Comparison of ENCODE assay signal across 10 cellular contexts in the genomic region with DNA sequence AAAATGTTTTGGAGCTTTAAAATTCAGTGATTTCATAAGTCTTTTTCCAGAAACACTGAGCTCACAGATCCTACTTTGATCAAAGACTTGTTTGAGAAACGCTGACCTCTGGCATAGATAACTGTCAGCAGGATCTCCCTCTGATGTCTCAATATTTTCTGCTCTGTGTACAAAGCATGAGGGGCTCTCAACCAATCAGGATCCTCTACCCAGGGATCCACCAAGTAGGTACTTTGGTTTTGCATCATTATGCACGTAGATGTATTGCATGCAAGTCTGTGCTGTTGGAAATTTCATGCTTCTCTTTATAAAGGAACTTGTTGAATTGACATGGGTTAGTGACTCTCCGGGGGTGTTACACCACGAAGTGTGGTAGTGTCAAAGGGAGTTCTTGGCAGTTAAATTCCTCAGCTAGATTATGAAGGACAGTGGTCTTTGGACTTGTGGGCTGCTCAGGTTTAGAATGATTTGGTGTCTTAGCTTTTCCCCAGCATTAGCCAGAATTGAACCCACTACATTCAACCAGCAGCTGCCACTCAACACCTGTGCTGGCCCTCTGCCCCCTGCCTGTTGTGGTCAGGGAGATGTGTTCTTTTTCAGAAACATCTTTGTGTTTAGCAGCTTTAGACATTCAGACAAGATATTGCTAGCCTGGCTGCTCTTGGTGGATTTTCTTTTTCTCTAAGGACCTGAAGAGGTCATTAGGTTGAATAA. TPM values are rescaled to one million over a fixed set of nuclear protein-coding genes. Genes with fewer than 3 reads are reported as not detected.
DNase-seq lines count a peak whose midpoint lies in the region; ATAC-seq and TF ChIP-seq lines count a peak whose summit lies in the region.
"Had no signal": no experiment of that assay in that cellular context is flagged by ENCODE, and none has a peak within 500 bp of the region (broad histone marks: within the 10 kb centered on the region; RNA-seq: fewer than 3 reads in every experiment).

No MANE protein-coding gene starts in this region.

- H3K36me3 Mint-ChIP-seq in activated CD4-positive, alpha-beta T cell treated with anti-CD3 and anti-CD28 coated beads, Interleukin-2, amount 10 ng/mL, durations not matched to agents 24 days and 14 days (ENCODE audit: low read depth): peaks cover 6% of the 10 kb centered on the region
- no peaks in the 10 kb centered on the region for H3K36me3 Mint-ChIP-seq in activated naive CD8-positive, alpha-beta T cell treated with anti-CD3 and anti-CD28 coated beads, Interleukin-2, amount 10 ng/mL, durations not matched to agents 7 days and 5 days
- H3K36me3 Mint-ChIP-seq in memory B cell: no peaks in the 10 kb centered on the region

- no peaks in the 10 kb centered on the region for H3K27me3 Mint-ChIP-seq in activated CD4-positive, alpha-beta T cell treated with anti-CD3 and anti-CD28 coated beads, Interleukin-2, amount 10 ng/mL, durations not matched to agents 24 days and 14 days
- H3K27me3 Mint-ChIP-seq in activated naive CD8-positive, alpha-beta T cell treated with anti-CD3 and anti-CD28 coated beads, Interleukin-2, amount 10 ng/mL, durations not matched to agents 7 days and 5 days: no peaks in the 10 kb centered on the region
- peaks cover 4% of the 10 kb centered on the region for H3K27me3 Mint-ChIP-seq in memory B cell

- H3K9me3 ChIP-seq in thoracic aorta: no peaks in the 10 kb centered on the region

- no peaks in the 10 kb centered on the region for H3K36me3 ChIP-seq in thoracic aorta

- peaks cover 54% of the 10 kb centered on the region for H3K4me1 Mint-ChIP-seq in activated CD4-positive, alpha-beta T cell treated with anti-CD3 and anti-CD28 coated beads, Interleukin-2, amount 10 ng/mL, durations not matched to agents 24 days and 14 days
- peaks cover 21% of the 10 kb centered on the region for H3K4me1 Mint-ChIP-seq in activated naive CD8-positive, alpha-beta T cell treated with anti-CD3 and anti-CD28 coated beads, Interleukin-2, amount 10 ng/mL, durations not matched to agents 7 days and 5 days
- peaks cover 22% of the 10 kb centered on the region for H3K4me1 Mint-ChIP-seq in memory B cell

- DNase-seq in activated CD4-positive, alpha-beta T cell treated with anti-CD3 and anti-CD28 coated beads, Interleukin-2, amount 10 ng/mL, durations not matched to agents 24 days and 14 days: no peak
- no peak for DNase-seq in activated CD4-positive, alpha-beta T cell treated with anti-CD3 and anti-CD28 coated beads, Interleukin-2, amount 50 U/mL, for 4 hours
- DNase-seq in activated naive CD8-positive, alpha-beta T cell treated with anti-CD3 and anti-CD28 coated beads, Interleukin-2, amount 10 ng/mL, durations not matched to agents 7 days and 5 days: no peak
- DNase-seq in memory B cell (ENCODE audit: low spot score in 2 of 2) (no peak), thoracic aorta (ENCODE audit: low spot score) (no peak), NCI-H446 treated with DMSO at 0.1 percent for 48 hours (lab: John Stamatoyannopoulos, UW) (no peak)
- DNase-seq: stimulated activated naive CD4-positive, alpha-beta T cell had no signal

- H3K27ac Mint-ChIP-seq in activated CD4-positive, alpha-beta T cell treated with anti-CD3 and anti-CD28 coated beads, Interleukin-2, amount 10 ng/mL, durations not matched to agents 24 days and 14 days: peak overlapping the region; percentile 97
- H3K27ac Mint-ChIP-seq in activated naive CD8-positive, alpha-beta T cell treated with anti-CD3 and anti-CD28 coated beads, Interleukin-2, amount 10 ng/mL, durations not matched to agents 7 days and 5 days: no peak overlapping the region
- no peak overlapping the region for H3K27ac Mint-ChIP-seq in memory B cell

- POLR2A ChIA-PET in activated naive CD8-positive, alpha-beta T cell treated with anti-CD3 and anti-CD28 coated beads, Interleukin-2, amount 10 ng/mL, durations not matched to agents 7 days and 5 days (lab: Charles Lee): interaction anchor here (0.7 to 1.2 kb wide), 3 partner anchors 9 to 89 kb away, joined by 3 to 12 read pairs (median 3); a partner anchor contains a TSS

- intact Hi-C loops in activated CD4-positive, alpha-beta T cell treated with anti-CD3 and anti-CD28 coated beads, Interleukin-2, amount 10 ng/mL, durations not matched to agents 24 days and 14 days (cut with micrococcal nuclease): loop anchor here (1.0 to 10.0 kb wide), 6 partner anchors 8 to 1591 kb away; a partner anchor contains a TSS

- peaks cover 18 to 51% of the 10 kb centered on the region in 2 donors for H3K4me1 ChIP-seq in thoracic aorta (ENCODE audit: control insufficient read depth in 1 of 2, low read depth in 2 of 2)

- H3K4me3 ChIP-seq in thoracic aorta: peak overlapping the region; percentile 78
- H3K4me3 ChIP-seq: lung had no signal

- peak overlapping the region; percentile 91 for H3K4me3 Mint-ChIP-seq in activated CD4-positive, alpha-beta T cell treated with anti-CD3 and anti-CD28 coated beads, Interleukin-2, amount 10 ng/mL, durations not matched to agents 24 days and 14 days
- peak overlapping the region; percentile 1 for H3K4me3 Mint-ChIP-seq in activated naive CD8-positive, alpha-beta T cell treated with anti-CD3 and anti-CD28 coated beads, Interleukin-2, amount 10 ng/mL, durations not matched to agents 7 days and 5 days
- peak overlapping the region; percentile 34 for H3K4me3 Mint-ChIP-seq in memory B cell

- H3K9me3 Mint-ChIP-seq in activated CD4-positive, alpha-beta T cell treated with anti-CD3 and anti-CD28 coated beads, Interleukin-2, amount 10 ng/mL, durations not matched to agents 24 days and 14 days: no peaks in the 10 kb centered on the region
- H3K9me3 Mint-ChIP-seq in activated naive CD8-positive, alpha-beta T cell treated with anti-CD3 and anti-CD28 coated beads, Interleukin-2, amount 10 ng/mL, durations not matched to agents 7 days and 5 days: no peaks in the 10 kb centered on the region
- H3K9me3 Mint-ChIP-seq in memory B cell: no peaks in the 10 kb centered on the region

- no peak for TF ChIP-seq CTCF in thoracic aorta (IDR thresholded peaks at IDR 0.05)

- peak overlapping the region; percentile 67 to 72 for H3K27ac ChIP-seq in thoracic aorta

- no peak for ATAC-seq in activated naive CD8-positive, alpha-beta T cell treated with anti-CD3 and anti-CD28 coated beads, Interleukin-2, amount 10 ng/mL, durations not matched to agents 7 days and 5 days (ENCODE audit: low read depth)
- ATAC-seq in memory B cell (ENCODE audit: low read depth): no peak
- no peak for ATAC-seq in thoracic aorta (ENCODE audit: insufficient number of reproducible peaks, low FRiP score, low read depth)
- ATAC-seq in HG03159 (IDR thresholded peaks at IDR 0.05; ENCODE audit: unreplicated experiment): no peak
- no peak for ATAC-seq in HG02981 (IDR thresholded peaks at IDR 0.05; ENCODE audit: unreplicated experiment)

- no peaks in the 10 kb centered on the region for H3K27me3 ChIP-seq in thoracic aorta (replicated peaks; ENCODE audit: insufficient read depth)

RNA-seq across cellular contexts. Expression of a gene that starts 1.7 kb away (rescaled TPM):
- total RNA-seq in activated CD4-positive, alpha-beta T cell treated with anti-CD3 and anti-CD28 coated beads, Interleukin-2, amount 10 ng/mL, durations not matched to agents 24 days and 14 days: 22.2 and 23.3 TPM in 2 replicates
- total RNA-seq in activated naive CD8-positive, alpha-beta T cell treated with anti-CD3 and anti-CD28 coated beads, Interleukin-2, amount 10 ng/mL, durations not matched to agents 7 days and 5 days: 1 to 10 TPM; 2.5 to 3.2 TPM
- total RNA-seq in thoracic aorta: 10 to 100 TPM; 92.7 to 94.2 TPM

RNA-seq across cellular contexts. Expression of a gene that starts 16.8 kb away (rescaled TPM):
- not detected in 2 replicates for total RNA-seq in activated CD4-positive, alpha-beta T cell treated with anti-CD3 and anti-CD28 coated beads, Interleukin-2, amount 10 ng/mL, durations not matched to agents 24 days and 14 days
- not detected for total RNA-seq in activated naive CD8-positive, alpha-beta T cell treated with anti-CD3 and anti-CD28 coated beads, Interleukin-2, amount 10 ng/mL, durations not matched to agents 7 days and 5 days
- 1 to 10 TPM in 1 of 2 donors, under 1 TPM in 1; 0.99 to 4.7 TPM for total RNA-seq in thoracic aorta

RNA-seq across cellular contexts. Expression of a gene that starts 23.0 kb away (rescaled TPM):
- not detected in 2 replicates for total RNA-seq in activated CD4-positive, alpha-beta T cell treated with anti-CD3 and anti-CD28 coated beads, Interleukin-2, amount 10 ng/mL, durations not matched to agents 24 days and 14 days
- total RNA-seq in activated naive CD8-positive, alpha-beta T cell treated with anti-CD3 and anti-CD28 coated beads, Interleukin-2, amount 10 ng/mL, durations not matched to agents 7 days and 5 days: under 1 TPM in 1 of 2 experiments, not detected in 1; 0.23 TPM
- total RNA-seq in thoracic aorta: 1 to 10 TPM; 2.2 to 3.1 TPM

RNA-seq across cellular contexts. Expression of a gene that starts 23.9 kb away (rescaled TPM):
- total RNA-seq in activated CD4-positive, alpha-beta T cell treated with anti-CD3 and anti-CD28 coated beads, Interleukin-2, amount 10 ng/mL, durations not matched to agents 24 days and 14 days: not detected in 2 replicates
- not detected for total RNA-seq in activated naive CD8-positive, alpha-beta T cell treated with anti-CD3 and anti-CD28 coated beads, Interleukin-2, amount 10 ng/mL, durations not matched to agents 7 days and 5 days
- 100 to 1,000 TPM; 325 to 387 TPM for total RNA-seq in thoracic aorta

RNA-seq across cellular contexts. Expression of a gene that starts 56.1 kb away (rescaled TPM):
- total RNA-seq in activated CD4-positive, alpha-beta T cell treated with anti-CD3 and anti-CD28 coated beads, Interleukin-2, amount 10 ng/mL, durations not matched to agents 24 days and 14 days: 22.6 and 25.5 TPM in 2 replicates
- 10 to 100 TPM; 20.4 to 22.9 TPM for total RNA-seq in activated naive CD8-positive, alpha-beta T cell treated with anti-CD3 and anti-CD28 coated beads, Interleukin-2, amount 10 ng/mL, durations not matched to agents 7 days and 5 days
- 1 to 10 TPM; 1.9 to 9.7 TPM for total RNA-seq in thoracic aorta

Comparison
In these comparisons a context has a peak if more than half of its experiments do, and no peak if none do; other contexts are left out.
1. H3K4me3 Mint-ChIP-seq: peak in every context shown above with its lines; median percentile 91 in activated CD4-positive, alpha-beta T cell treated with anti-CD3 and anti-CD28 coated beads, Interleukin-2, amount 10 ng/mL, durations not matched to agents 24 days and 14 days; 34 in memory B cell; 1 in activated naive CD8-positive, alpha-beta T cell treated with anti-CD3 and anti-CD28 coated beads, Interleukin-2, amount 10 ng/mL, durations not matched to agents 7 days and 5 days.